Comparison of ENCODE assay signal across 20 cellular contexts in genomic region chr2:88751770-88752169, GRCh38.
DNase-seq lines count a peak whose midpoint lies in the region; ATAC-seq and TF ChIP-seq lines count a peak whose summit lies in the region.
"Had no signal": no experiment of that assay in that cellular context is flagged by ENCODE, and none has a peak within 500 bp of the region (broad histone marks: within the 10 kb centered on the region; RNA-seq: fewer than 3 reads in every experiment).

No MANE protein-coding gene starts in this region.

- H3K4me1 Mint-ChIP-seq in activated CD4-positive, alpha-beta T cell treated with anti-CD3 and anti-CD28 coated beads, Interleukin-2, amount 10 ng/mL, durations not matched to agents 7 days and 5 days: peaks cover 56% of the 10 kb centered on the region
- H3K4me1 Mint-ChIP-seq in CD8-positive, alpha-beta T cell (ENCODE audit: low read depth): peaks cover 66% of the 10 kb centered on the region
- H3K4me1 Mint-ChIP-seq: central memory CD8-positive, alpha-beta T cell had no signal

- TF ChIP-seq CTCF in CD8-positive, alpha-beta T cell (IDR thresholded peaks at IDR 0.05): no peak
- TF ChIP-seq CTCF in OCI-LY1 (IDR thresholded peaks at IDR 0.05; ENCODE audit: low read length): no peak
- no peak for TF ChIP-seq CTCF in Peyer's patch (IDR thresholded peaks at IDR 0.05)

- no peak for DNase-seq in activated CD4-positive, alpha-beta T cell treated with anti-CD3 and anti-CD28 coated beads, Interleukin-2, amount 10 ng/mL, durations not matched to agents 7 days and 5 days
- no peak for DNase-seq in activated CD4-positive, alpha-beta T cell treated with anti-CD3 and anti-CD28 coated beads, Interleukin-2, amount 50 U/mL, for 4 hours
- peak in 1 of 7 experiments; percentile 37 for DNase-seq in CD8-positive, alpha-beta T cell
- DNase-seq in germinal center (ENCODE audit: low spot score): peak; percentile 38
- no peak for DNase-seq in stimulated activated CD4-positive, alpha-beta T cell treated with anti-CD3 and anti-CD28 coated beads, Interleukin-12 subunit alpha, Interleukin-12 subunit beta, amount 100 ng/mL, for 4 hours
- no peak for DNase-seq in Peyer's patch
- DNase-seq in dedifferentiated amniotic fluid mesenchymal stem cell (ENCODE audit: extremely low spot score): no peak
- DNase-seq: activated effector memory CD4-positive, alpha-beta T cell treated with anti-CD3 and anti-CD28 coated beads, Interleukin-2, amount 50 U/mL, for 16 hours; heart right ventricle; left cardiac atrium; NCI-H1417; spleen; upper lobe of right lung had no signal

- peak overlapping the region; percentile 72 for H3K27ac Mint-ChIP-seq in activated CD4-positive, alpha-beta T cell treated with anti-CD3 and anti-CD28 coated beads, Interleukin-2, amount 10 ng/mL, durations not matched to agents 7 days and 5 days
- peak overlapping the region; percentile 90 for H3K27ac Mint-ChIP-seq in CD8-positive, alpha-beta T cell

- CTCF ChIA-PET in activated CD4-positive, alpha-beta T cell treated with anti-CD3 and anti-CD28 coated beads, Interleukin-2, amount 10 ng/mL, durations not matched to agents 7 days and 5 days (lab: Charles Lee): interaction anchor here (0.6 kb wide), 1 partner anchor 63 kb away, joined by 6 read pairs; no protein-coding TSS in a partner anchor
- CTCF ChIA-PET in CD8-positive, alpha-beta T cell (lab: Charles Lee): interaction anchor here (1.8 to 2.1 kb wide), 2 partner anchors 11 to 129 kb away, joined by 4 to 14 read pairs; no protein-coding TSS in a partner anchor

- peaks cover 5% of the 10 kb centered on the region for H3K36me3 ChIP-seq in CD8-positive, alpha-beta T cell (ENCODE audit: insufficient read depth, low read length)
- peaks cover 33% of the 10 kb centered on the region for H3K36me3 ChIP-seq in OCI-LY1 (ENCODE audit: insufficient read depth, low read length)
- H3K36me3 ChIP-seq in Peyer's patch: peaks cover 0 to 59% (median 4%) of the 10 kb centered on the region in 3 donors

- peak; percentile 40 for ATAC-seq in CD8-positive, alpha-beta T cell
- ATAC-seq: activated CD4-positive, CD25-positive, alpha-beta regulatory T cell treated with anti-CD3 and anti-CD28 coated beads, Interleukin-2, amount 50 U/mL, for 24 hours; heart right ventricle; left cardiac atrium; upper lobe of right lung had no signal

- peak overlapping the region; percentile 33; the same call in 1 of the 2 replicates for H3K4me2 ChIP-seq in OCI-LY1 (ENCODE audit: low read length)

- H3K4me1 ChIP-seq in CD8-positive, alpha-beta T cell (ENCODE audit: insufficient read depth, low read length): peaks cover 30% of the 10 kb centered on the region
- H3K4me1 ChIP-seq in OCI-LY1 (ENCODE audit: insufficient read depth, low read length, severe bottlenecking): peaks cover 99% of the 10 kb centered on the region
- H3K4me1 ChIP-seq in Peyer's patch: no peaks in the 10 kb centered on the region
- H3K4me1 ChIP-seq: ascending aorta, upper lobe of right lung had no signal

- H2AFZ ChIP-seq in OCI-LY1 (ENCODE audit: low read length): no peak overlapping the region

- no peaks in the 10 kb centered on the region for H3K9me2 ChIP-seq in OCI-LY1 (ENCODE audit: low read depth, low read length)

- H3K27me3 ChIP-seq in CD8-positive, alpha-beta T cell (ENCODE audit: insufficient read depth, low read length): no peaks in the 10 kb centered on the region
- no peaks in the 10 kb centered on the region for H3K27me3 ChIP-seq in OCI-LY1 (ENCODE audit: insufficient read depth, low read length)
- H3K27me3 ChIP-seq in Peyer's patch: no peaks in the 10 kb centered on the region
- H3K27me3 ChIP-seq: ascending aorta, heart right ventricle, spleen, upper lobe of right lung had no signal

- no peak for TF ChIP-seq POLR2A in Peyer's patch (IDR thresholded peaks at IDR 0.05)

- H3K9me3 Mint-ChIP-seq in activated CD4-positive, alpha-beta T cell treated with anti-CD3 and anti-CD28 coated beads, Interleukin-2, amount 10 ng/mL, durations not matched to agents 7 days and 5 days: peaks cover 5% of the 10 kb centered on the region
- no peaks in the 10 kb centered on the region for H3K9me3 Mint-ChIP-seq in CD8-positive, alpha-beta T cell
- H3K9me3 Mint-ChIP-seq: central memory CD8-positive, alpha-beta T cell had no signal

- no peaks in the 10 kb centered on the region for H3K79me2 ChIP-seq in OCI-LY1 (ENCODE audit: insufficient read depth, low read length)

- peaks cover 69% of the 10 kb centered on the region for H3K36me3 Mint-ChIP-seq in activated CD4-positive, alpha-beta T cell treated with anti-CD3 and anti-CD28 coated beads, Interleukin-2, amount 10 ng/mL, durations not matched to agents 7 days and 5 days (ENCODE audit: low read depth)
- H3K36me3 Mint-ChIP-seq in CD8-positive, alpha-beta T cell: peaks cover 63% of the 10 kb centered on the region

- H3K27ac ChIP-seq in CD8-positive, alpha-beta T cell (ENCODE audit: low read depth, low read length): peak overlapping the region; percentile 5
- H3K27ac ChIP-seq in OCI-LY1 (ENCODE audit: low read depth, low read length, poor library complexity, severe bottlenecking) (peak overlapping the region; percentile 99), Peyer's patch (peak overlapping the region in 1 of 4 donors; percentile 20)
- H3K27ac ChIP-seq: ascending aorta, epithelial cell of prostate, heart right ventricle, RWPE1, SK-N-MC, upper lobe of right lung had no signal

- no peaks in the 10 kb centered on the region for H4K20me1 ChIP-seq in OCI-LY1 (ENCODE audit: insufficient read depth, low read length)

- intact Hi-C loops in CD8-positive, alpha-beta T cell (cut with DNase I, micrococcal nuclease): no loop called here

- POLR2A ChIA-PET in activated CD4-positive, alpha-beta T cell treated with anti-CD3 and anti-CD28 coated beads, Interleukin-2, amount 10 ng/mL, durations not matched to agents 7 days and 5 days (lab: Charles Lee): no interaction called here
- POLR2A ChIA-PET in CD8-positive, alpha-beta T cell (lab: Charles Lee): interaction anchor here (0.9 kb wide), 1 partner anchor 18 kb away, joined by 3 read pairs; no protein-coding TSS in a partner anchor

- H3F3A ChIP-seq in OCI-LY1 (ENCODE audit: insufficient read depth, low read length): no peaks in the 10 kb centered on the region

- peak overlapping the region; percentile 65 for H3K9ac ChIP-seq in OCI-LY1 (ENCODE audit: low read length)

- H3K4me3 Mint-ChIP-seq in activated CD4-positive, alpha-beta T cell treated with anti-CD3 and anti-CD28 coated beads, Interleukin-2, amount 10 ng/mL, durations not matched to agents 7 days and 5 days: no peak overlapping the region
- H3K4me3 Mint-ChIP-seq in CD8-positive, alpha-beta T cell: no peak overlapping the region
- H3K4me3 Mint-ChIP-seq: central memory CD8-positive, alpha-beta T cell had no signal

- no peaks in the 10 kb centered on the region for H3K9me3 ChIP-seq in CD8-positive, alpha-beta T cell (ENCODE audit: low read length)
- H3K9me3 ChIP-seq in OCI-LY1 (ENCODE audit: low read length) (no peaks in the 10 kb centered on the region), Peyer's patch (no peaks in the 10 kb centered on the region)
- H3K9me3 ChIP-seq: ascending aorta, heart right ventricle, spleen, upper lobe of right lung had no signal

- no peak overlapping the region for H3K4me3 ChIP-seq in CD8-positive, alpha-beta T cell (ENCODE audit: low read depth, low read length)
- H3K4me3 ChIP-seq in OCI-LY1 (ENCODE audit: low read depth, low read length, poor library complexity, severe bottlenecking) (peak overlapping the region; percentile 3), Peyer's patch (no peak overlapping the region)
- H3K4me3 ChIP-seq: ascending aorta, heart right ventricle, SK-N-MC, spleen, upper lobe of right lung had no signal

- H3K27me3 Mint-ChIP-seq in activated CD4-positive, alpha-beta T cell treated with anti-CD3 and anti-CD28 coated beads, Interleukin-2, amount 10 ng/mL, durations not matched to agents 7 days and 5 days: no peaks in the 10 kb centered on the region
- H3K27me3 Mint-ChIP-seq in CD8-positive, alpha-beta T cell (ENCODE audit: low read depth): no peaks in the 10 kb centered on the region
- H3K27me3 Mint-ChIP-seq: central memory CD8-positive, alpha-beta T cell had no signal
